ENCODE assay signal across 8 cellular contexts in genomic region chr9:131276107-131276888, GRCh38. TPM values are rescaled to one million over a fixed set of nuclear protein-coding genes. Genes with fewer than 3 reads are reported as not detected.
DNase-seq lines count a peak whose midpoint lies in the region; ATAC-seq and TF ChIP-seq lines count a peak whose summit lies in the region.

Gene FAM78A (minus strand): TSS chr9:131276510. CDS start chr9:131276179, 331 bp downstream.

- H3K36me3 ChIP-seq in CD8-positive, alpha-beta memory T cell (ENCODE audit: insufficient read depth, low read length), result peaks cover 4% of the 10 kb centered on the region
- no peaks in the 10 kb centered on the region for H3K36me3 ChIP-seq in KOPT-K1 (ENCODE audit: insufficient read depth, low read length)
- H3K36me3 ChIP-seq in cardiac muscle cell, result no peaks in the 10 kb centered on the region

- peak within 1 kb of the TSS; percentile 79 to 99 (median 96) for H3K27ac Mint-ChIP-seq in CD8-positive, alpha-beta memory T cell
- H3K27ac Mint-ChIP-seq in activated T-cell treated with anti-CD3 and anti-CD28 coated beads, Interleukin-2, amount 50 U/mL, for 24 hours, result peak within 1 kb of the TSS; percentile 96
- no peak within 1 kb of the TSS for H3K27ac Mint-ChIP-seq in progenitor cell of endocrine pancreas

- H3K4me1 ChIP-seq in CD8-positive, alpha-beta memory T cell (ENCODE audit: insufficient read depth, low read length), result peaks cover 29% of the 10 kb centered on the region
- H3K4me1 ChIP-seq in cardiac muscle cell (ENCODE audit: low read depth), result peaks cover 49% of the 10 kb centered on the region

- ATAC-seq in GM18870 (IDR thresholded peaks at IDR 0.05; ENCODE audit: unreplicated experiment) (no peak), HG03045 (IDR thresholded peaks at IDR 0.05; ENCODE audit: unreplicated experiment) (no peak)

- peak within 1 kb of the TSS; percentile 90 to 100 (median 96) for H3K4me3 Mint-ChIP-seq in CD8-positive, alpha-beta memory T cell
- peak within 1 kb of the TSS; percentile 98 for H3K4me3 Mint-ChIP-seq in activated T-cell treated with anti-CD3 and anti-CD28 coated beads, Interleukin-2, amount 50 U/mL, for 24 hours
- peak within 1 kb of the TSS; percentile 52 for H3K4me3 Mint-ChIP-seq in progenitor cell of endocrine pancreas (ENCODE audit: low read depth)

- no peaks in the 10 kb centered on the region for H3K27me3 ChIP-seq in CD8-positive, alpha-beta memory T cell (ENCODE audit: insufficient read depth, low read length, poor library complexity, severe bottlenecking)
- no peaks in the 10 kb centered on the region for H3K27me3 ChIP-seq in cardiac muscle cell

- H3K36me3 Mint-ChIP-seq in CD8-positive, alpha-beta memory T cell, result peaks cover 3 to 48% (median 14%) of the 10 kb centered on the region in 3 donors
- H3K36me3 Mint-ChIP-seq in activated T-cell treated with anti-CD3 and anti-CD28 coated beads, Interleukin-2, amount 50 U/mL, for 24 hours (ENCODE audit: low read depth), result peaks cover 49% of the 10 kb centered on the region
- no peaks in the 10 kb centered on the region for H3K36me3 Mint-ChIP-seq in progenitor cell of endocrine pancreas (ENCODE audit: insufficient read depth)

- H3K9me3 Mint-ChIP-seq in CD8-positive, alpha-beta memory T cell, result no peaks in the 10 kb centered on the region
- H3K9me3 Mint-ChIP-seq in activated T-cell treated with anti-CD3 and anti-CD28 coated beads, Interleukin-2, amount 50 U/mL, for 24 hours, result no peaks in the 10 kb centered on the region
- no peaks in the 10 kb centered on the region for H3K9me3 Mint-ChIP-seq in progenitor cell of endocrine pancreas (ENCODE audit: low read depth)

- CTCF ChIA-PET in CD8-positive, alpha-beta memory T cell (lab: Charles Lee), result interaction anchor here (1.6 to 16.5 kb wide), 3 partner anchors 21 to 60 kb away, joined by 4 to 248 read pairs (median 12); no protein-coding TSS in a partner anchor

- H3K27ac ChIP-seq in CD8-positive, alpha-beta memory T cell (ENCODE audit: low read depth, low read length), result peak within 1 kb of the TSS; percentile 94
- H3K27ac ChIP-seq in KOPT-K1 (ENCODE audit: low read depth, low read length, poor library complexity, severe bottlenecking) (peak within 1 kb of the TSS; percentile 85), cardiac muscle cell (peak within 1 kb of the TSS; percentile 92)

- H3K4me3 ChIP-seq in CD8-positive, alpha-beta memory T cell (ENCODE audit: low read length), result peak within 1 kb of the TSS; percentile 82
- peak within 1 kb of the TSS; percentile 98 for H3K4me3 ChIP-seq in cardiac muscle cell

- no peaks in the 10 kb centered on the region for H3K9me3 ChIP-seq in CD8-positive, alpha-beta memory T cell (ENCODE audit: low read length)
- no peaks in the 10 kb centered on the region for H3K9me3 ChIP-seq in KOPT-K1 (ENCODE audit: insufficient read depth, low read length, poor library complexity, severe bottlenecking)
- no peaks in the 10 kb centered on the region for H3K9me3 ChIP-seq in cardiac muscle cell (ENCODE audit: low read depth)

- no peak for TF ChIP-seq CTCF in cardiac muscle cell (IDR thresholded peaks at IDR 0.05; ENCODE audit: low read depth, low read length)
- TF ChIP-seq CTCF in progenitor cell of endocrine pancreas (IDR thresholded peaks at IDR 0.05; ENCODE audit: unreplicated experiment), result no peak

- peaks cover 27 to 38% (median 34%) of the 10 kb centered on the region in 3 donors for H3K4me1 Mint-ChIP-seq in CD8-positive, alpha-beta memory T cell
- H3K4me1 Mint-ChIP-seq in activated T-cell treated with anti-CD3 and anti-CD28 coated beads, Interleukin-2, amount 50 U/mL, for 24 hours (ENCODE audit: low read depth), result peaks cover 30% of the 10 kb centered on the region
- peaks cover 3% of the 10 kb centered on the region for H3K4me1 Mint-ChIP-seq in progenitor cell of endocrine pancreas (ENCODE audit: low read depth)

- POLR2A ChIA-PET in CD8-positive, alpha-beta memory T cell (lab: Charles Lee), result interaction anchor here (0.6 to 13.6 kb wide), 4 partner anchors 12 to 74 kb away, joined by 3 to 300 read pairs (median 6); no protein-coding TSS in a partner anchor

- H3K27me3 Mint-ChIP-seq in CD8-positive, alpha-beta memory T cell, result peaks cover 0 to 2% of the 10 kb centered on the region in 2 donors
- H3K27me3 Mint-ChIP-seq in activated T-cell treated with anti-CD3 and anti-CD28 coated beads, Interleukin-2, amount 50 U/mL, for 24 hours, result no peaks in the 10 kb centered on the region
- H3K27me3 Mint-ChIP-seq in progenitor cell of endocrine pancreas, result peaks cover 39% of the 10 kb centered on the region

- DNase-seq in CD8-positive, alpha-beta memory T cell, result peak in 4 of 5 donors; percentile 28 to 68 (median 49)
- peak; percentile 75 for DNase-seq in activated T-cell treated with anti-CD3 and anti-CD28 coated beads, Interleukin-2, amount 50 U/mL, for 24 hours
- DNase-seq in cardiac muscle cell (ENCODE audit: low read depth in 1 of 2, low spot score in 1 of 2) (peak; percentile 22 to 48), progenitor cell of endocrine pancreas (ENCODE audit: low spot score, unreplicated experiment) (no peak), NCI-H2196 treated with DMSO at 0.1 percent for 48 hours (lab: John Stamatoyannopoulos, UW; ENCODE audit: unreplicated experiment) (no peak)

RNA-seq across cellular contexts. Expression of gene FAM78A, which starts in this region (rescaled TPM):
- 10 to 100 TPM; 43.6 to 44.4 TPM for total RNA-seq in CD8-positive, alpha-beta memory T cell
- 27.6 TPM for polyA plus RNA-seq in CD8-positive, alpha-beta memory T cell
- total RNA-seq in cardiac muscle cell, result 39.6 and 42.6 TPM in 2 replicates
- polyA plus RNA-seq in cardiac muscle cell, result 21.5 and 29.5 TPM in 2 replicates
- total RNA-seq in progenitor cell of endocrine pancreas, result 1.9 and 2.0 TPM in 2 replicates

Comparison
In these comparisons a context has a peak if more than half of its experiments do, and no peak if none do; other contexts are left out.
1. RNA of gene FAM78A (total RNA-seq): 43.6 to 44.4 TPM in CD8-positive, alpha-beta memory T cell and 39.6 to 42.6 TPM in cardiac muscle cell; 1.9 to 2.0 TPM in progenitor cell of endocrine pancreas; every median in the first group is over 10 times any median in the second.
2. DNase-seq: peak in CD8-positive, alpha-beta memory T cell (4 of 5), activated T-cell treated with anti-CD3 and anti-CD28 coated beads, Interleukin-2, amount 50 U/mL, for 24 hours (single experiment) and cardiac muscle cell (2 of 2); none in progenitor cell of endocrine pancreas (single experiment) and NCI-H2196 treated with DMSO at 0.1 percent for 48 hours (single experiment).
3. Peak in every context shown above with its lines, with median percentiles within 50 percentile points of each other: H3K27ac ChIP-seq and H3K4me3 Mint-ChIP-seq.